In the genomic region with DNA sequence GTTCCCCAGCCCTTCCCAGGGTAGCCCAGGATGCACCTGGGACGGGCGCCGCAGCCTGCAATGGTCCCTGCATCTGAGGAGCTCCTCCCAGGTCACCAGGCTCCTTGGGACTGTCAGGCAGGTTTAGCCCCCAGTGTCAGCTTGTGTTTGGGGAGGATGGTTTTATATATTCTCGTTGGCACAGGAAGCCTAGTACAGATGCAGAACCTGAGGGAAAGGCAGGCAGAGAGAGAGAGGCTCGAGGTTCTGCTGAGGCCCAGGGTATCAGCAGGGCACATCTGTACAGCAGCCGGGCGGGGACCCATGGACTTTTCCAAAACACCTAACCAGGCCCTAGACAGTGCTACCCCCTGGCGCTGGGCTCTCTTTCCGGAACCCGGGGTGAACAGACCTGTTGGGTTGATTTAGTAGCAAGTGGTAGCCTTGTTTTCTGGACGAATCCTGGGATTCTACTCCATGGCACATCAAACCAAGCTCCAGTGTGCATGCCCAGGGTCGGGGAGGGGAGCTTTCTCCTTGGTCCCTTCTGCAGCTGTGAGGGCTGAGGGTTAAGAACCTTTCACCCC, we compare ENCODE assay signal across 22 cellular contexts. TPM values are rescaled to one million over a fixed set of nuclear protein-coding genes. Genes with fewer than 3 reads are reported as not detected.
"Had no signal": no experiment of that assay in that cellular context is flagged by ENCODE, and none has a peak within 500 bp of the region (broad histone marks: within the 10 kb centered on the region; RNA-seq: fewer than 3 reads in every experiment).

No MANE protein-coding gene starts in this region.

- H3K9ac ChIP-seq: neural progenitor cell had no signal

- H3K36me3 ChIP-seq: brain microvascular endothelial cell, neural progenitor cell, ovary, transverse colon had no signal

- ATAC-seq: activated CD8-positive, alpha-beta T cell treated with anti-CD3 and anti-CD28 coated beads for 36 hours; activated naive CD8-positive, alpha-beta T cell treated with anti-CD3 and anti-CD28 coated beads, Interleukin-2, amount 50 U/mL, for 24 hours; activated T-helper 17 cell treated with anti-CD3 and anti-CD28 coated beads, Interleukin-2, amount 50 U/mL, for 72 hours; esophagus mucosa; left cardiac atrium had no signal

- H2AFZ ChIP-seq: neural progenitor cell had no signal

- H3K9me3 ChIP-seq: ovary, transverse colon had no signal

- H3K9me3 Mint-ChIP-seq: activated CD4-positive, alpha-beta T cell treated with anti-CD3 and anti-CD28 coated beads, Interleukin-2, amount 10 ng/mL, durations not matched to agents 24 days and 14 days; activated CD8-positive, alpha-beta T cell treated with anti-CD3 and anti-CD28 coated beads for 36 hours; activated naive CD8-positive, alpha-beta T cell treated with anti-CD3 and anti-CD28 coated beads, Interleukin-2, amount 50 U/mL, for 24 hours; activated T-helper 17 cell treated with anti-CD3 and anti-CD28 coated beads, Interleukin-2, amount 50 U/mL, for 72 hours; central memory CD8-positive, alpha-beta T cell; neural progenitor cell had no signal

- H3K4me2 ChIP-seq: neural progenitor cell had no signal

- H3K36me3 Mint-ChIP-seq: neural progenitor cell had no signal

- DNase-seq: activated CD4-positive, alpha-beta T cell treated with anti-CD3 and anti-CD28 coated beads, Interleukin-2, amount 10 ng/mL, durations not matched to agents 24 days and 14 days; activated CD4-positive, CD25-positive, alpha-beta regulatory T cell; activated CD8-positive, alpha-beta T cell treated with anti-CD3 and anti-CD28 coated beads for 36 hours; activated naive CD4-positive, alpha-beta T cell; activated naive CD8-positive, alpha-beta T cell treated with anti-CD3 and anti-CD28 coated beads, Interleukin-2, amount 50 U/mL, for 24 hours; activated T-cell treated with anti-CD3 and anti-CD28 coated beads, Interleukin-2, amount 50 U/mL, for 1 hour; anterior cingulate cortex; brain microvascular endothelial cell; left cardiac atrium; mammary epithelial cell; stimulated activated CD8-positive, alpha-beta memory T cell treated with anti-CD3 and anti-CD28 coated beads, Interleukin-4, amount 100 ng/mL, for 48 hours; stimulated activated naive CD4-positive, alpha-beta T cell; T1000; transverse colon had no signal

- H3K4me1 Mint-ChIP-seq: activated CD4-positive, alpha-beta T cell treated with anti-CD3 and anti-CD28 coated beads, Interleukin-2, amount 10 ng/mL, durations not matched to agents 24 days and 14 days; activated naive CD8-positive, alpha-beta T cell treated with anti-CD3 and anti-CD28 coated beads, Interleukin-2, amount 50 U/mL, for 24 hours; activated T-helper 17 cell treated with anti-CD3 and anti-CD28 coated beads, Interleukin-2, amount 50 U/mL, for 72 hours; central memory CD8-positive, alpha-beta T cell had no signal

- H3K27ac ChIP-seq: brain microvascular endothelial cell, coronary artery, neural progenitor cell, ovary, transverse colon had no signal

- H3K27me3 ChIP-seq: ovary had no signal

- H3K27ac Mint-ChIP-seq: activated CD4-positive, alpha-beta T cell treated with anti-CD3 and anti-CD28 coated beads, Interleukin-2, amount 10 ng/mL, durations not matched to agents 24 days and 14 days; activated CD8-positive, alpha-beta T cell treated with anti-CD3 and anti-CD28 coated beads for 36 hours; activated naive CD8-positive, alpha-beta T cell treated with anti-CD3 and anti-CD28 coated beads, Interleukin-2, amount 50 U/mL, for 24 hours; activated T-helper 17 cell treated with anti-CD3 and anti-CD28 coated beads, Interleukin-2, amount 50 U/mL, for 72 hours; neural progenitor cell had no signal

- H3K4me3 Mint-ChIP-seq: activated CD4-positive, alpha-beta T cell treated with anti-CD3 and anti-CD28 coated beads, Interleukin-2, amount 10 ng/mL, durations not matched to agents 24 days and 14 days; activated CD8-positive, alpha-beta T cell treated with anti-CD3 and anti-CD28 coated beads for 36 hours; activated naive CD8-positive, alpha-beta T cell treated with anti-CD3 and anti-CD28 coated beads, Interleukin-2, amount 50 U/mL, for 24 hours; activated T-helper 17 cell treated with anti-CD3 and anti-CD28 coated beads, Interleukin-2, amount 50 U/mL, for 72 hours; central memory CD8-positive, alpha-beta T cell; neural progenitor cell had no signal

- H3K4me3 ChIP-seq: coronary artery, neural progenitor cell, ovary, transverse colon had no signal

RNA-seq across cellular contexts. Expression of a gene that starts 35.4 kb away (rescaled TPM):
- total RNA-seq: activated CD4-positive, alpha-beta T cell treated with anti-CD3 and anti-CD28 coated beads, Interleukin-2, amount 10 ng/mL, durations not matched to agents 24 days and 14 days; activated CD8-positive, alpha-beta T cell treated with anti-CD3 and anti-CD28 coated beads for 36 hours; activated T-helper 17 cell treated with anti-CD3 and anti-CD28 coated beads, Interleukin-2, amount 50 U/mL, for 72 hours; esophagus mucosa; mammary epithelial cell; mononuclear cell; T-helper 1 cell treated with Interleukin-12 subunit alpha and Interleukin-12 subunit beta and Interleukin-4 antibody, amounts not matched to agents 30 ng/mL and 1 ng/mL, for 36 hours; transverse colon had no signal
- polyA plus RNA-seq: mammary epithelial cell, ovary had no signal
